9 cellular contexts compared by ENCODE assay signal in the genomic region with DNA sequence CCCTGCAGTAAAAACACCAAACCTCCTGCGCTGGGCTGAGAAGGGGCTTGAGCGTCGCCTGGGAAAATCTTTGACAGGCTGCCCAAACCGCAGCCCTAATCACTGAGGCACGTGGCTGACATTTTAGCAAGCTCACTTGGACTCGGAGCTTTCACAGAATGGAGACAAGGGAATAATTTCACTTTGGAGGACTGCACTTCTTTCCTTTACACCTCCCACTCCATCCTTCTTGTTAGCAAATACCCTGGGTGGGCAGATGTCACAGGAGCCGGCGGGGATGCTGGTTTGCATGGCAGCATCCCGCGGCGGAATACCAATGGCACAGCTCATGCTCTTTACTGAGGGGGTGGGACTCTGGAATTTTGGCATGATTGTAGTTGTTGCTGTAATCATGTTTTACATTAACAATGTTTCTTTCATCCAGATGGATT.
DNase-seq lines count a peak whose midpoint lies in the region; ATAC-seq and TF ChIP-seq lines count a peak whose summit lies in the region.
"Had no signal": no experiment of that assay in that cellular context is flagged by ENCODE, and none has a peak within 500 bp of the region (broad histone marks: within the 10 kb centered on the region; RNA-seq: fewer than 3 reads in every experiment).

No MANE protein-coding gene starts in this region.

- H3K79me2 ChIP-seq in mammary epithelial cell (ENCODE audit: insufficient read depth, low read length), result no peaks in the 10 kb centered on the region

- H2AFZ ChIP-seq in mammary epithelial cell (ENCODE audit: low read depth, low read length), result peak overlapping the region; percentile 40

- TF ChIP-seq CTCF in mammary epithelial cell (conservative IDR thresholded peaks at IDR 0.05 in 1 of 2, IDR thresholded peaks at IDR 0.05 in 1 of 2; ENCODE audit: extremely low read depth in 1 of 2, insufficient read depth in 1 of 2, low read depth in 1 of 2, low read length in 2 of 2), result no peak
- no peak for TF ChIP-seq CTCF in left lung (IDR thresholded peaks at IDR 0.05)
- no peak for TF ChIP-seq CTCF in suprapubic skin (IDR thresholded peaks at IDR 0.05)
- TF ChIP-seq CTCF in WTC11 (IDR thresholded peaks at IDR 0.05), result no peak

- 5% methylated on average over 11 of the region's 11 CpGs for WGBS in mammary epithelial cell (ENCODE audit: low coverage, missing lambda C conversion rate)
- 56% methylated on average over 11 of the region's 11 CpGs for WGBS in suprapubic skin

- H3K9me3 ChIP-seq in mammary epithelial cell (replicated peaks; ENCODE audit: insufficient read depth, low read length) (peaks cover 3% of the 10 kb centered on the region), left lung (peaks cover 0 to 10% of the 10 kb centered on the region in 2 donors), suprapubic skin (peaks cover 3% of the 10 kb centered on the region)

- H3K4me3 ChIP-seq in mammary epithelial cell (replicated peaks in 1 of 3; ENCODE audit: insufficient read depth in 1 of 3, low read depth in 2 of 3, low read length in 3 of 3) (no peak overlapping the region), left lung (no peak overlapping the region), suprapubic skin (no peak overlapping the region)

- TF ChIP-seq POLR2A in suprapubic skin (IDR thresholded peaks at IDR 0.05), result no peak

- H3K27ac ChIP-seq in mammary epithelial cell (ENCODE audit: insufficient read depth, low read depth, low read length) (peak overlapping the region; percentile 66), left lung (peak overlapping the region in 1 of 2 donors; percentile 23), suprapubic skin (peak overlapping the region; percentile 55)

- CTCF ChIA-PET in mammary epithelial cell (lab: Charles Lee; ENCODE audit: low non-redundant PET) (interaction anchor here (0.7 kb wide), 1 partner anchor 62 kb away, joined by 4 read pairs; no protein-coding TSS in a partner anchor), WTC11 (lab: Charles Lee) (no interaction called here)
- CTCF ChIA-PET in activated CD4-positive, alpha-beta T cell treated with anti-CD3 and anti-CD28 coated beads, Interleukin-2, amount 10 ng/mL, durations not matched to agents 7 days and 5 days (lab: Charles Lee), result no interaction called here

- H3K4me1 Mint-ChIP-seq in WTC11, result peaks cover 37% of the 10 kb centered on the region
- H3K4me1 Mint-ChIP-seq in activated CD4-positive, alpha-beta T cell treated with anti-CD3 and anti-CD28 coated beads, Interleukin-2, amount 10 ng/mL, durations not matched to agents 7 days and 5 days, result no peaks in the 10 kb centered on the region

- no peak overlapping the region for H3K9ac ChIP-seq in mammary epithelial cell (ENCODE audit: insufficient read depth, low read length)

- in situ Hi-C loops in mammary epithelial cell (cut with MboI; ENCODE audit: low sequenced_read_pairs in 2 of 2), result no loop called here

- peaks cover 45% of the 10 kb centered on the region for H3K4me1 ChIP-seq in mammary epithelial cell (ENCODE audit: insufficient read depth, low read length)
- no peaks in the 10 kb centered on the region for H3K4me1 ChIP-seq in left lung
- H3K4me1 ChIP-seq in suprapubic skin, result peaks cover 28% of the 10 kb centered on the region

- peaks cover 8% of the 10 kb centered on the region for H3K36me3 Mint-ChIP-seq in WTC11
- no peaks in the 10 kb centered on the region for H3K36me3 Mint-ChIP-seq in activated CD4-positive, alpha-beta T cell treated with anti-CD3 and anti-CD28 coated beads, Interleukin-2, amount 10 ng/mL, durations not matched to agents 7 days and 5 days (ENCODE audit: low read depth)

- H3K27me3 ChIP-seq in mammary epithelial cell (ENCODE audit: insufficient read depth, low read length) (no peaks in the 10 kb centered on the region), left lung (peaks cover 0 to 14% of the 10 kb centered on the region in 2 donors), suprapubic skin (peaks cover 6% of the 10 kb centered on the region)

- no peak overlapping the region for H3K4me3 Mint-ChIP-seq in WTC11
- no peak overlapping the region for H3K4me3 Mint-ChIP-seq in activated CD4-positive, alpha-beta T cell treated with anti-CD3 and anti-CD28 coated beads, Interleukin-2, amount 10 ng/mL, durations not matched to agents 7 days and 5 days

- dilution Hi-C loops in mammary epithelial cell (cut with HindIII; ENCODE audit: low sequenced_read_pairs), result no loop called here

- peak; percentile 49 for ATAC-seq in left lung
- ATAC-seq in WTC11, result no peak

- TF ChIP-seq EP300 in suprapubic skin (IDR thresholded peaks at IDR 0.05), result no peak

- H3K27ac Mint-ChIP-seq in WTC11, result no peak overlapping the region
- H3K27ac Mint-ChIP-seq in activated CD4-positive, alpha-beta T cell treated with anti-CD3 and anti-CD28 coated beads, Interleukin-2, amount 10 ng/mL, durations not matched to agents 7 days and 5 days, result no peak overlapping the region

- no peaks in the 10 kb centered on the region for H3K36me3 ChIP-seq in mammary epithelial cell (ENCODE audit: insufficient read depth, low read length)
- H3K36me3 ChIP-seq in left lung, result no peaks in the 10 kb centered on the region
- no peaks in the 10 kb centered on the region for H3K36me3 ChIP-seq in suprapubic skin

- H4K20me1 ChIP-seq in mammary epithelial cell (ENCODE audit: insufficient read depth, low read length), result no peaks in the 10 kb centered on the region

- peak overlapping the region; percentile 37 for H3K4me2 ChIP-seq in mammary epithelial cell (ENCODE audit: insufficient read depth, low read depth, low read length)

- DNase-seq in H4 (ENCODE audit: low spot score) (peak; percentile 29), mammary epithelial cell (peak; percentile 76), left lung (no peak), suprapubic skin (ENCODE audit: low spot score in 2 of 2) (peak; percentile 78 to 87), WTC11 (ENCODE audit: low spot score) (no peak), kidney glomerular epithelial cell (lab: John Stamatoyannopoulos, UW) (no peak)
- no peak for DNase-seq in activated T-cell treated with anti-CD3 and anti-CD28 coated beads, Interleukin-2, amount 50 U/mL, for 48 hours
- DNase-seq in activated CD4-positive, alpha-beta T cell treated with anti-CD3 and anti-CD28 coated beads, Interleukin-2, amount 10 ng/mL, durations not matched to agents 7 days and 5 days, result no peak
- DNase-seq: NCI-H1694 had no signal

- H3K9me3 Mint-ChIP-seq in WTC11, result peaks cover 12% of the 10 kb centered on the region
- no peaks in the 10 kb centered on the region for H3K9me3 Mint-ChIP-seq in activated CD4-positive, alpha-beta T cell treated with anti-CD3 and anti-CD28 coated beads, Interleukin-2, amount 10 ng/mL, durations not matched to agents 7 days and 5 days

- H3K27me3 Mint-ChIP-seq in WTC11 (ENCODE audit: low read depth), result peaks cover 4% of the 10 kb centered on the region; the same call in 1 of the 2 replicates
- peaks cover 15% of the 10 kb centered on the region for H3K27me3 Mint-ChIP-seq in activated CD4-positive, alpha-beta T cell treated with anti-CD3 and anti-CD28 coated beads, Interleukin-2, amount 10 ng/mL, durations not matched to agents 7 days and 5 days

- intact Hi-C loops in mammary epithelial cell (cut with micrococcal nuclease) (loop anchor here (5.0 kb wide), 1 partner anchor 84 kb away; no protein-coding TSS in a partner anchor), left lung (cut with DNase I) (no loop called here)

- BruUV-seq in mammary epithelial cell (replicated peaks; lab: Mats Ljungman, UMichigan), result no TSS peak

- POLR2A ChIA-PET in WTC11 (lab: Charles Lee), result no interaction called here
- POLR2A ChIA-PET in activated CD4-positive, alpha-beta T cell treated with anti-CD3 and anti-CD28 coated beads, Interleukin-2, amount 10 ng/mL, durations not matched to agents 7 days and 5 days (lab: Charles Lee), result no interaction called here

TF ChIP-seq in WTC11, 78 proteins besides CTCF, POLR2A, EP300 and RAD21:
- TF ChIP-seq IRF2 (CRISPR knock-in tag; IDR thresholded peaks at IDR 0.05; ENCODE audit: borderline replicate concordance, low read depth), result no peak
- no peak for TF ChIP-seq ZNF232 (CRISPR knock-in tag; IDR thresholded peaks at IDR 0.05)

Comparison
In these comparisons a context has a peak if more than half of its experiments do, and no peak if none do; other contexts are left out.
1. DNase-seq: peak in H4 (single experiment), mammary epithelial cell (single experiment) and suprapubic skin (2 of 2); none in left lung (0 of 2), WTC11 (single experiment), activated T-cell treated with anti-CD3 and anti-CD28 coated beads, Interleukin-2, amount 50 U/mL, for 48 hours (0 of 2), kidney glomerular epithelial cell (single experiment) and activated CD4-positive, alpha-beta T cell treated with anti-CD3 and anti-CD28 coated beads, Interleukin-2, amount 10 ng/mL, durations not matched to agents 7 days and 5 days (single experiment).